ENCODE assay signal across 8 cellular contexts in the genomic region with DNA sequence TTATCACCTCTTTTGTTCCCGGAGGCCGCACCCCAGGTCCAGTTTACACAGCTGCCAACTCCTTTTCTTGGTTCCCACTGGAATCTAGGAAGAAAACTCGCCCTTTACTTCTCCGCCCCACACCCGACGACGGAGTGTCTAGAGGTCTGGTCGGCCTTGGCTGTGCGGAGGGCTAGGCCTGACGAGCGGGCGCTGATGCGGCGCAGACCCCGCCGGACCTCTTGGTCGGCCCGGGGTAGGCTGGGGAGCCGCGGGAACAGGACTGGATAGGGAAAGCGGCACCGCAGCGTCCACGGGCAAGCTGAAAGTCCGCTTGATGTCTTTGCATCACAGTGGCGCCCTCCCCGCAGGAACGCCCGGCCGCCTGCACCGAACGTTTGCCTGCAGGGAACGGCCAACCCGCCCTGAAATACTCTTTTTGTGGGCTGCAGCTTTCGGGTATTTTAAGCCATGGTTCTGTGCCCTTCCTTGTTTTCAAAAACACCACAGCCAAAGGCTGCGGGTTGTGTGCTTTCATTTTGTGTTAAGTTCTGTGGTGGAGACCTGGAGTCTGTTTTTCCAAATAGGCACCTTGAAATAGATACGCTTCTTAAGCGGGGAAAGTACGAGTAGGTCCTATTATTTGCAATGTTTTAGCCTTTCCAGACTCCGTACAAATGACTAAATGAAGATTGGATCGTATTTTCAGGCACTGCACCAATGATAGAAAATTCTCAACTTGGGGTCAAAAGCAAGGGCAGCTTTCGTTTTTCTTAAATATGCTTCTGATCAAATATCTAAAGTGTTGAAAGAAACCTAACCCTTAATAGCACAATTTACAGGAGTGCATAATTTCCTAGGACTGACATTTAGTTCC. TPM values are rescaled to one million over a fixed set of nuclear protein-coding genes. Genes with fewer than 3 reads are reported as not detected.
A peak's percentile ranks its signal among the peaks of the same experiment; 100 is the strongest.
DNase-seq lines count a peak whose midpoint lies in the region; ATAC-seq, FAIRE-seq and TF ChIP-seq lines count a peak whose summit lies in the region.

No MANE protein-coding gene starts in this region.

- TF ChIP-seq RAD21 in H1 (IDR thresholded peaks at IDR 0.05 in 1 of 2, conservative IDR thresholded peaks at IDR 0.05 in 1 of 2; ENCODE audit: low read depth in 2 of 2, low read length in 2 of 2) = no peak

- H3K79me1 ChIP-seq in H1 (ENCODE audit: low read depth, low read length) = no peaks in the 10 kb centered on the region; the same call in 1 of the 2 replicates
- H3K79me1 ChIP-seq in mesendoderm (ENCODE audit: low read length) = peaks cover 3% of the 10 kb centered on the region

- H4K91ac ChIP-seq in H1 (replicated peaks; ENCODE audit: insufficient read length, low read length) = peak overlapping the region; percentile 83

- H3K23ac ChIP-seq in H1 (ENCODE audit: insufficient read length) (no peak overlapping the region), mesendoderm (ENCODE audit: low read length) (peak overlapping the region; percentile 32)

- H4K5ac ChIP-seq in H1 (ENCODE audit: insufficient read length, low read depth, low read length) = peak overlapping the region; percentile 38
- peak overlapping the region; percentile 59 for H4K5ac ChIP-seq in mesendoderm (ENCODE audit: low read length)

- 3% methylated on average over 42 of the region's 42 CpGs; no CpG with 5 or more reads in 1 of the 2 experiments for WGBS in H1 (ENCODE audit: extremely low coverage in 1 of 2, insufficient coverage in 1 of 2, insufficient read length in 1 of 2, insufficient replicate concordance in 2 of 2, low coverage in 1 of 2, low lambda C conversion rate in 2 of 2, missing lambda C conversion rate in 1 of 2), 2 experiments
- no CpG with 5 or more reads among the region's 42 CpGs for WGBS in mesendoderm (ENCODE audit: extremely low coverage, insufficient coverage, low lambda C conversion rate)

- no peaks in the 10 kb centered on the region for H3K9me3 Mint-ChIP-seq in activated CD4-positive, alpha-beta T cell treated with anti-CD3 and anti-CD28 coated beads, Interleukin-2, amount 10 ng/mL, durations not matched to agents 7 days and 5 days

- H3K27me3 ChIP-seq in H1 (replicated peaks in 1 of 4; ENCODE audit: control insufficient read depth in 3 of 4, extremely low read depth in 1 of 4, insufficient read depth in 3 of 4, low read length in 3 of 4) (no peaks in the 10 kb centered on the region), mesendoderm (ENCODE audit: insufficient read depth, low read length, poor library complexity) (no peaks in the 10 kb centered on the region)

- peaks cover 7% of the 10 kb centered on the region for H3K23me2 ChIP-seq in H1 (ENCODE audit: low read depth, low read length)

- H2BK12ac ChIP-seq in H1 (ENCODE audit: low read depth, low read length) = no peak overlapping the region

- peaks cover 0 to 1% of the 10 kb centered on the region in 2 experiments for H4K20me1 ChIP-seq in H1 (replicated peaks in 1 of 2; ENCODE audit: control insufficient read depth in 1 of 2, insufficient read depth in 2 of 2, low read length in 2 of 2)

- no peak for FAIRE-seq in H1 (lab: Jason Lieb, UNC)

- TF ChIP-seq EP300 in H1 (IDR thresholded peaks at IDR 0.05; ENCODE audit: borderline replicate concordance in 1 of 2, low read depth in 2 of 2, low read length in 2 of 2) = no peak

- H2BK15ac ChIP-seq in H1 (ENCODE audit: low read length) = 0 out of 2 replicates have a peak overlapping the region, but pooled peaks have one; percentile 89
- H2BK15ac ChIP-seq in mesendoderm (replicated peaks; ENCODE audit: low read depth) = no peak overlapping the region

- peak overlapping the region; percentile 90 for H2AFZ ChIP-seq in H1 (ENCODE audit: low read length)

- no peak for TF ChIP-seq CTCF in H1 (IDR thresholded peaks at IDR 0.05; ENCODE audit: control extremely low read depth in 1 of 3, insufficient read depth in 1 of 3, low read depth in 1 of 3, low read length in 3 of 3)

- H2BK5ac ChIP-seq in H1 (ENCODE audit: low read depth, low read length) (peak overlapping the region; percentile 13), mesendoderm (ENCODE audit: low read length) (peak overlapping the region; percentile 78)

- no peaks in the 10 kb centered on the region for H3K27me3 Mint-ChIP-seq in activated CD4-positive, alpha-beta T cell treated with anti-CD3 and anti-CD28 coated beads, Interleukin-2, amount 10 ng/mL, durations not matched to agents 7 days and 5 days

- H3K36me3 ChIP-seq in H1 (ENCODE audit: control insufficient read depth in 2 of 4, insufficient read depth in 4 of 4, low read length in 3 of 4) = peaks cover 6 to 25% (median 16%) of the 10 kb centered on the region in 4 experiments
- H3K36me3 ChIP-seq in mesendoderm (ENCODE audit: control insufficient read depth, insufficient read depth, low read length) = peaks cover 1% of the 10 kb centered on the region

- H3K4ac ChIP-seq in H1 (replicated peaks; ENCODE audit: insufficient read length, low read depth, low read length) = peak overlapping the region; percentile 74
- peak overlapping the region; percentile 44 for H3K4ac ChIP-seq in mesendoderm (ENCODE audit: low read depth, low read length)

- peak overlapping the region; percentile 100 for H3K27ac Mint-ChIP-seq in activated CD4-positive, alpha-beta T cell treated with anti-CD3 and anti-CD28 coated beads, Interleukin-2, amount 10 ng/mL, durations not matched to agents 7 days and 5 days

- peak in 1 of 2 experiments; percentile 33; a peak in 2 of 3 replicates for TF ChIP-seq POLR2A in H1 (IDR thresholded peaks at IDR 0.05; ENCODE audit: control extremely low read depth in 1 of 2, low read depth in 2 of 2, low read length in 2 of 2)

- DNase-seq in NCI-H2171 treated with DMSO at 0.1 percent for 48 hours (lab: John Stamatoyannopoulos, UW) (peak; percentile 4), NCI-H2171 (lab: John Stamatoyannopoulos, UW) (no peak), NCI-H146 (lab: John Stamatoyannopoulos, UW) (peak; percentile 94), H1 (ENCODE audit: low read depth in 1 of 2, low spot score in 2 of 2) (peak in 1 of 2 experiments; percentile 76), mesendoderm (peak; percentile 86)
- DNase-seq in activated CD4-positive, alpha-beta T cell treated with anti-CD3 and anti-CD28 coated beads, Interleukin-2, amount 10 ng/mL, durations not matched to agents 7 days and 5 days = peak; percentile 60
- peak; percentile 60 for DNase-seq in stimulated activated CD8-positive, alpha-beta memory T cell treated with anti-CD3 and anti-CD28 coated beads, Interleukin-4, amount 100 ng/mL, for 48 hours

- peak; percentile 17 for ATAC-seq in HG02678 (IDR thresholded peaks at IDR 0.05; ENCODE audit: unreplicated experiment)

- no peak overlapping the region for H3K14ac ChIP-seq in H1 (ENCODE audit: insufficient read length)

- POLR2A ChIA-PET in activated CD4-positive, alpha-beta T cell treated with anti-CD3 and anti-CD28 coated beads, Interleukin-2, amount 10 ng/mL, durations not matched to agents 7 days and 5 days (lab: Charles Lee) = interaction anchor here (0.7 to 2.3 kb wide), 4 partner anchors 42 to 66 kb away, joined by 3 to 22 read pairs (median 3); a partner anchor contains a TSS
- POLR2A ChIA-PET in H1 (lab: Charles Lee; ENCODE audit: partially characterized antibody) = interaction anchor here (0.6 to 6.7 kb wide), 20 partner anchors 9 to 162 kb away, joined by 3 to 144 read pairs (median 5); a partner anchor contains a TSS

- peak overlapping the region; percentile 91 to 98 (median 95) for H3K4me3 ChIP-seq in H1 (ENCODE audit: extremely low read depth in 1 of 4, insufficient read depth in 2 of 4, low read depth in 3 of 4, low read length in 4 of 4)
- peak overlapping the region; percentile 79 for H3K4me3 ChIP-seq in mesendoderm (ENCODE audit: low read length)

- peak overlapping the region; percentile 100 for H3K4me3 Mint-ChIP-seq in activated CD4-positive, alpha-beta T cell treated with anti-CD3 and anti-CD28 coated beads, Interleukin-2, amount 10 ng/mL, durations not matched to agents 7 days and 5 days

- peaks cover 0 to 8% (median 2%) of the 10 kb centered on the region in 4 experiments; a peak in 3 of 7 replicates for H3K4me1 ChIP-seq in H1 (replicated peaks in 1 of 4; ENCODE audit: control insufficient read depth in 3 of 4, insufficient read depth in 4 of 4, low read length in 3 of 4)
- H3K4me1 ChIP-seq in mesendoderm (ENCODE audit: control insufficient read depth, low read depth, low read length) = no peaks in the 10 kb centered on the region

- H3K79me2 ChIP-seq in H1 (ENCODE audit: control insufficient read depth in 1 of 2, insufficient read depth in 2 of 2, low read length in 2 of 2) = peaks cover 7 to 32% of the 10 kb centered on the region in 2 experiments
- peaks cover 14% of the 10 kb centered on the region for H3K79me2 ChIP-seq in mesendoderm (ENCODE audit: control insufficient read depth, insufficient read depth, low read length)

- H2AK5ac ChIP-seq in H1 (ENCODE audit: low read depth, low read length) (no peak overlapping the region), mesendoderm (ENCODE audit: low read length) (no peak overlapping the region)

- CTCF ChIA-PET in activated CD4-positive, alpha-beta T cell treated with anti-CD3 and anti-CD28 coated beads, Interleukin-2, amount 10 ng/mL, durations not matched to agents 7 days and 5 days (lab: Charles Lee) = interaction anchor here (0.7 to 2.7 kb wide), 7 partner anchors 11 to 67 kb away, joined by 3 to 9 read pairs (median 4); a partner anchor contains a TSS
- CTCF ChIA-PET in H1 (lab: Charles Lee; ENCODE audit: partially characterized antibody) = interaction anchor here (0.7 to 2.6 kb wide), 6 partner anchors 11 to 947 kb away, joined by 3 to 11 read pairs (median 4); no protein-coding TSS in a partner anchor

- H3K9ac ChIP-seq in H1 (replicated peaks in 1 of 4; ENCODE audit: extremely low read depth in 1 of 4, low read depth in 3 of 4, low read length in 3 of 4) (peak overlapping the region; percentile 42 to 94 (median 62)), mesendoderm (ENCODE audit: low read length) (peak overlapping the region; percentile 81)

- H4K8ac ChIP-seq in H1 (ENCODE audit: extremely low read depth, insufficient read depth, low read length) = peak overlapping the region; percentile 90; the same call in 1 of the 2 replicates
- no peak overlapping the region for H4K8ac ChIP-seq in mesendoderm (ENCODE audit: low read depth, low read length)

- H3K36me3 Mint-ChIP-seq in activated CD4-positive, alpha-beta T cell treated with anti-CD3 and anti-CD28 coated beads, Interleukin-2, amount 10 ng/mL, durations not matched to agents 7 days and 5 days (ENCODE audit: low read depth) = peaks cover 25% of the 10 kb centered on the region

- H2BK120ac ChIP-seq in H1 (replicated peaks; ENCODE audit: low read depth, low read length) (peak overlapping the region; percentile 55), mesendoderm (ENCODE audit: low read depth, low read length) (no peak overlapping the region)

- H3K56ac ChIP-seq in H1 (replicated peaks; ENCODE audit: insufficient read length, low read depth, low read length) (peak overlapping the region; percentile 65), mesendoderm (ENCODE audit: low read length) (peak overlapping the region; percentile 88)

- H3K18ac ChIP-seq in H1 (ENCODE audit: extremely low read depth, low read length) (peak overlapping the region; percentile 93), mesendoderm (ENCODE audit: low read length) (peak overlapping the region; percentile 72)

- H3K9me3 ChIP-seq in H1 (ENCODE audit: insufficient read depth in 2 of 2, low read depth in 1 of 2, low read length in 1 of 2) = no peaks in the 10 kb centered on the region

- H3K4me1 Mint-ChIP-seq in activated CD4-positive, alpha-beta T cell treated with anti-CD3 and anti-CD28 coated beads, Interleukin-2, amount 10 ng/mL, durations not matched to agents 7 days and 5 days = peaks cover 51% of the 10 kb centered on the region

- H3K4me2 ChIP-seq in H1 (ENCODE audit: insufficient read depth in 1 of 2, low read depth in 2 of 2, low read length in 2 of 2) (peak overlapping the region; percentile 73 to 75), mesendoderm (ENCODE audit: low read length) (peak overlapping the region; percentile 18)

- H3K27ac ChIP-seq in H1 (ENCODE audit: low read depth, low read length) = peak overlapping the region; percentile 68
- H3K27ac ChIP-seq in mesendoderm (ENCODE audit: low read depth, low read length) = peak overlapping the region; percentile 89

- H2BK20ac ChIP-seq in H1 (ENCODE audit: low read length) = no peak overlapping the region

RNA-seq across cellular contexts. Expression of a gene that starts 0.9 kb away (rescaled TPM):
- total RNA-seq in activated CD4-positive, alpha-beta T cell treated with anti-CD3 and anti-CD28 coated beads, Interleukin-2, amount 10 ng/mL, durations not matched to agents 7 days and 5 days = 10 to 100 TPM; 57.1 to 57.5 TPM
- total RNA-seq in H1 (2021; fragmentation: NEBNext Ultra II Directional; extraction: Animal tissue kit (Norgen Biotek cat#: 25700)) = 48.7 and 54.2 TPM in 2 replicates
- polyA plus RNA-seq in H1 (2011; rRNA removed) = 47.9 and 94.7 TPM in 2 replicates
- polyA plus RNA-seq in H1 (2011; cell fraction: cytosol; rRNA removed) = 39.7 TPM
- polyA plus RNA-seq in H1 (2011; cell fraction: nucleus; rRNA removed) = 31.1 TPM
- 28.8 to 48.3 TPM (median 33.8 TPM) in 4 replicates for polyA plus RNA-seq in H1 (2012, experiment 1 of 2)
- 4.4 TPM for polyA plus RNA-seq in H1 (2012, experiment 2 of 2)
- polyA plus RNA-seq in H1 (2013, experiment 1 of 2) = 43.7 TPM
- 43.6 TPM for polyA plus RNA-seq in H1 (2013, experiment 2 of 2)
- polyA minus RNA-seq in H1 (2011; rRNA and poly(A)+ RNA removed) = 147 and 161 TPM in 2 replicates
- 66.1 TPM for polyA minus RNA-seq in H1 (2011; cell fraction: cytosol; rRNA and poly(A)+ RNA removed)
- 120 TPM for polyA minus RNA-seq in H1 (2011; cell fraction: nucleus; rRNA and poly(A)+ RNA removed)
- 35.8 TPM for polyA plus RNA-seq in mesendoderm (2013, experiment 1 of 2)
- 35.5 TPM for polyA plus RNA-seq in mesendoderm (2013, experiment 2 of 2)

RNA-seq across cellular contexts. Expression of a gene that starts 50.0 kb away (rescaled TPM):
- 100 to 1,000 TPM; 650 to 817 TPM for total RNA-seq in activated CD4-positive, alpha-beta T cell treated with anti-CD3 and anti-CD28 coated beads, Interleukin-2, amount 10 ng/mL, durations not matched to agents 7 days and 5 days
- total RNA-seq in H1 (2021; fragmentation: NEBNext Ultra II Directional; extraction: Animal tissue kit (Norgen Biotek cat#: 25700)) = 949 and 964 TPM in 2 replicates
- polyA plus RNA-seq in H1 (2011; rRNA removed) = 294 and 438 TPM in 2 replicates
- 322 TPM for polyA plus RNA-seq in H1 (2011; cell fraction: cytosol; rRNA removed)
- polyA plus RNA-seq in H1 (2011; cell fraction: nucleus; rRNA removed) = 225 TPM
- 373 to 661 TPM (median 472 TPM) in 4 replicates for polyA plus RNA-seq in H1 (2012, experiment 1 of 2)
- polyA plus RNA-seq in H1 (2012, experiment 2 of 2) = 112 TPM
- polyA plus RNA-seq in H1 (2013, experiment 1 of 2) = 552 TPM
- polyA plus RNA-seq in H1 (2013, experiment 2 of 2) = 567 TPM
- polyA minus RNA-seq in H1 (2011; rRNA and poly(A)+ RNA removed) = 536 and 706 TPM in 2 replicates
- polyA minus RNA-seq in H1 (2011; cell fraction: cytosol; rRNA and poly(A)+ RNA removed) = 890 TPM
- polyA minus RNA-seq in H1 (2011; cell fraction: nucleus; rRNA and poly(A)+ RNA removed) = 471 TPM
- 1,021 TPM for polyA plus RNA-seq in mesendoderm (2013, experiment 1 of 2)
- 1,034 TPM for polyA plus RNA-seq in mesendoderm (2013, experiment 2 of 2)
